Comparison of ENCODE assay signal across 25 cellular contexts in genomic region chr3:169946336-169946735, GRCh38. TPM values are rescaled to one million over a fixed set of nuclear protein-coding genes. Genes with fewer than 3 reads are reported as not detected.
"Had no signal": no experiment of that assay in that cellular context is flagged by ENCODE, and none has a peak within 500 bp of the region (broad histone marks: within the 10 kb centered on the region; RNA-seq: fewer than 3 reads in every experiment).

No MANE protein-coding gene starts in this region.

- H3K4me3 Mint-ChIP-seq: activated naive CD4-positive, alpha-beta T cell treated with anti-CD3 and anti-CD28 coated beads, Interleukin-2, amount 10 ng/mL, durations not matched to agents 7 days and 5 days; central memory CD8-positive, alpha-beta T cell; nephron progenitor cell had no signal

- H3K27ac ChIP-seq: brain microvascular endothelial cell, coronary artery, tibial nerve, vagina had no signal

- H3K4me1 Mint-ChIP-seq: central memory CD8-positive, alpha-beta T cell; nephron progenitor cell had no signal

- H3K9me3 ChIP-seq: tibial nerve, vagina had no signal

- H3K27me3 Mint-ChIP-seq: activated naive CD4-positive, alpha-beta T cell treated with anti-CD3 and anti-CD28 coated beads, Interleukin-2, amount 10 ng/mL, durations not matched to agents 7 days and 5 days; activated naive CD8-positive, alpha-beta T cell treated with anti-CD3 and anti-CD28 coated beads, Interleukin-2, amount 50 U/mL, for 24 hours had no signal

- H3K27me3 ChIP-seq: brain microvascular endothelial cell, tibial nerve, vagina had no signal

- H3K36me3 ChIP-seq: brain microvascular endothelial cell, tibial nerve, vagina had no signal

- H3K4me1 ChIP-seq: tibial nerve, vagina had no signal

- FAIRE-seq: endometrium, frontal cortex, keratinocyte had no signal

- H3K27ac Mint-ChIP-seq: activated naive CD4-positive, alpha-beta T cell treated with anti-CD3 and anti-CD28 coated beads, Interleukin-2, amount 10 ng/mL, durations not matched to agents 7 days and 5 days; nephron progenitor cell had no signal

- H3K9me3 Mint-ChIP-seq: activated naive CD4-positive, alpha-beta T cell treated with anti-CD3 and anti-CD28 coated beads, Interleukin-2, amount 10 ng/mL, durations not matched to agents 7 days and 5 days; activated naive CD8-positive, alpha-beta T cell treated with anti-CD3 and anti-CD28 coated beads, Interleukin-2, amount 50 U/mL, for 24 hours; central memory CD8-positive, alpha-beta T cell had no signal

- H3K4me3 ChIP-seq: coronary artery, tibial nerve, vagina had no signal

- H3K36me3 Mint-ChIP-seq: activated naive CD4-positive, alpha-beta T cell treated with anti-CD3 and anti-CD28 coated beads, Interleukin-2, amount 10 ng/mL, durations not matched to agents 7 days and 5 days had no signal

- DNase-seq: activated CD4-positive, CD25-positive, alpha-beta regulatory T cell treated with anti-CD3 and anti-CD28 coated beads, Interleukin-2, amount 50 U/mL, for 72 hours; activated CD8-positive, alpha-beta memory T cell treated with anti-CD3 and anti-CD28 coated beads for 24 hours; activated CD8-positive, alpha-beta memory T cell treated with anti-CD3 and anti-CD28 coated beads, Interleukin-2, amount 50 U/mL, for 48 hours; activated effector memory CD4-positive, alpha-beta T cell treated with Interleukin-2 at 50 U/mL for 16 hours; activated naive CD4-positive, alpha-beta T cell treated with anti-CD3 and anti-CD28 coated beads, Interleukin-2, amount 10 ng/mL, durations not matched to agents 7 days and 5 days; activated naive CD8-positive, alpha-beta T cell treated with anti-CD3 and anti-CD28 coated beads, Interleukin-2, amount 50 U/mL, for 24 hours; activated T-cell treated with anti-CD3 and anti-CD28 coated beads, Interleukin-2, amount 50 U/mL, for 48 hours; anterior cingulate cortex; brain microvascular endothelial cell; midbrain; nephron progenitor cell; retina; stimulated activated naive CD4-positive, alpha-beta T cell treated with Interleukin-2 at 50 U/mL for 16 hours; substantia nigra; T-helper 9 cell had no signal

RNA-seq across cellular contexts. Expression of gene SAMD7, which starts 35.0 kb away (rescaled TPM):
- total RNA-seq: frontal cortex, lung microvascular endothelial cell, omental fat pad, posterior vena cava, tibial nerve, vagina had no signal
- polyA plus RNA-seq: keratinocyte had no signal
